In the genomic region with DNA sequence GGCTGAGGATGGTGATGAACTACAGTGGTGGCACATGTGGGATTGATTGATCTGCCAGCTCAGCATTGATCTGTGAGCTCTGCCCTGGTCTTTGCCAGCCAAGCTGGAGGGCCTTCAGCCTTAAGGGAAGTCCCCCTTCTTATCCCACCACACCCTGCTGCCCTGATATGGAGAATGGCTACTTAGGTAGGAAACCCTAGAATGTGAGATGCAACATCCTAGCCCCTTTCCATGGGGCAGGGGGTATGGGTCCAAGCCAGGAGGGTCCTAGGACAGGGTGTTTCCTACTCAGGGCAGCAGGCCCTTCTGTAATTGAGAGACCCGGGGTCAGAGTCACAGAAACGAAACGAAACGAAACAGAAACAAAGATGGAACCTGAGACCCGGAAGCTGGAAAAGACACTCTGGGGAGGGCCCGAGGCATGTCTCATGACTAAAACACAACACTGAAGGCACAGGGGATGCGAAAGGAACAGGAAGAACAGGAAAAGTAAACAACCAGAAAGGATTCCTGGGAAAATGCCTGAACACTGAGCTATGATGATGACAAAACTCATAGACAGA, we compare ENCODE assay signal across 11 cellular contexts. TPM values are rescaled to one million over a fixed set of nuclear protein-coding genes. Genes with fewer than 3 reads are reported as not detected.
DNase-seq lines count a peak whose midpoint lies in the region; ATAC-seq, FAIRE-seq and TF ChIP-seq lines count a peak whose summit lies in the region.
"Had no signal": no experiment of that assay in that cellular context is flagged by ENCODE, and none has a peak within 500 bp of the region (broad histone marks: within the 10 kb centered on the region; RNA-seq: fewer than 3 reads in every experiment).

No MANE protein-coding gene starts in this region.

- H3K4me2 ChIP-seq in keratinocyte (ENCODE audit: control insufficient read depth, extremely low read depth, insufficient read depth, low read depth, low read length), result peak overlapping the region; percentile 31

- peak; percentile 17 for FAIRE-seq in keratinocyte (lab: Jason Lieb, UNC)
- FAIRE-seq: A204.1 had no signal

- no peaks in the 10 kb centered on the region for H3K79me2 ChIP-seq in keratinocyte (ENCODE audit: control insufficient read depth, insufficient read depth, low read length)

- intact Hi-C loops in tibial artery (cut with DNase I; ENCODE audit: low total_unique reads) (no loop called here), esophagus squamous epithelium (cut with DNase I) (no loop called here)

- 54 to 64% methylated on average over 7 of the region's 7 CpGs for WGBS in esophagus squamous epithelium, 2 donors

- H3K4me3 ChIP-seq in keratinocyte (ENCODE audit: control insufficient read depth in 2 of 3, extremely low read depth in 1 of 3, insufficient read depth in 2 of 3, low read depth in 1 of 3, low read length in 3 of 3) (peak overlapping the region in 1 of 3 experiments; percentile 36), tibial artery (peak overlapping the region; percentile 25 to 32), esophagus squamous epithelium (peak overlapping the region in 2 of 4 donors; percentile 23 to 45)

- H3K27ac ChIP-seq in keratinocyte (ENCODE audit: control insufficient read depth, insufficient read depth, low read length) (peak overlapping the region; percentile 23), tibial artery (peak overlapping the region; percentile 42 to 57), esophagus squamous epithelium (peak overlapping the region in 2 of 4 donors; percentile 28 to 44)
- H3K27ac ChIP-seq: neutrophil had no signal

- H3K36me3 ChIP-seq in keratinocyte (ENCODE audit: control insufficient read depth in 2 of 2, extremely low read depth in 1 of 2, insufficient read depth in 2 of 2, low read length in 2 of 2) (no peaks in the 10 kb centered on the region), tibial artery (no peaks in the 10 kb centered on the region), esophagus squamous epithelium (no peaks in the 10 kb centered on the region)
- H3K36me3 ChIP-seq: neutrophil had no signal

- no peaks in the 10 kb centered on the region for H3K9me1 ChIP-seq in keratinocyte (ENCODE audit: control insufficient read depth, extremely low read depth, insufficient read depth, low read length)

- DNase-seq in NCI-H2227 treated with DMSO at 0.1 percent for 48 hours (lab: John Stamatoyannopoulos, UW), result peak; percentile 4
- no peak for DNase-seq in NCI-H2227 (lab: John Stamatoyannopoulos, UW; ENCODE audit: unreplicated experiment)
- peak; percentile 16 for DNase-seq in amniotic epithelial cell (ENCODE audit: low read depth)
- no peak for DNase-seq in keratinocyte (ENCODE audit: low read depth, low spot score)
- DNase-seq in tibial artery, result peak; percentile 38 to 44
- no peak for DNase-seq in esophagus squamous epithelium (lab: John Stamatoyannopoulos, UW)
- DNase-seq in left lobe of liver (ENCODE audit: low spot score), result no peak
- DNase-seq: NCI-H1694 had no signal

- peaks cover 20% of the 10 kb centered on the region for H3K4me1 ChIP-seq in keratinocyte (ENCODE audit: control insufficient read depth, extremely low read depth, insufficient read depth, low read length)
- peaks cover 0 to 24% (median 0%) of the 10 kb centered on the region in 4 donors for H3K4me1 ChIP-seq in tibial artery
- H3K4me1 ChIP-seq in esophagus squamous epithelium, result peaks cover 3 to 18% (median 7%) of the 10 kb centered on the region in 3 donors

- H3K9me3 ChIP-seq in keratinocyte (ENCODE audit: control insufficient read depth, low read depth, low read length) (no peaks in the 10 kb centered on the region), tibial artery (no peaks in the 10 kb centered on the region), esophagus squamous epithelium (no peaks in the 10 kb centered on the region)
- H3K9me3 ChIP-seq: neutrophil had no signal

- dilution Hi-C loops in keratinocyte (cut with MboI; ENCODE audit: extremely low pct_ligation_motif_present, low sequenced_read_pairs), result no loop called here

- no peaks in the 10 kb centered on the region for H3K27me3 ChIP-seq in keratinocyte (ENCODE audit: control insufficient read depth, extremely low read depth, insufficient read depth, low read length)
- H3K27me3 ChIP-seq in tibial artery, result no peaks in the 10 kb centered on the region
- H3K27me3 ChIP-seq in esophagus squamous epithelium, result no peaks in the 10 kb centered on the region
- H3K27me3 ChIP-seq: neutrophil had no signal

- no peak for TF ChIP-seq POLR2A in esophagus squamous epithelium (IDR thresholded peaks at IDR 0.05)

- TF ChIP-seq CTCF in keratinocyte (optimal IDR thresholded peaks at IDR 0.05 in 1 of 3, IDR thresholded peaks at IDR 0.05 in 1 of 3, conservative IDR thresholded peaks at IDR 0.05 in 1 of 3; ENCODE audit: extremely low read depth in 1 of 3, insufficient read depth in 2 of 3, low read length in 3 of 3) (no peak), tibial artery (IDR thresholded peaks at IDR 0.05) (no peak), esophagus squamous epithelium (IDR thresholded peaks at IDR 0.05) (no peak)

- ATAC-seq in GM18520 (IDR thresholded peaks at IDR 0.05; ENCODE audit: unreplicated experiment), result no peak
- no peak for ATAC-seq in left lobe of liver

- H3K9ac ChIP-seq in keratinocyte (ENCODE audit: control insufficient read depth, extremely low read depth, insufficient read depth, low read length), result no peak overlapping the region

- H2AFZ ChIP-seq in keratinocyte (ENCODE audit: control insufficient read depth, low read length), result peak overlapping the region; percentile 10

- no peaks in the 10 kb centered on the region for H4K20me1 ChIP-seq in keratinocyte (ENCODE audit: control insufficient read depth, extremely low read depth, insufficient read depth, low read length)

RNA-seq across cellular contexts. Expression of gene SULT1C2, which starts 16.9 kb away (rescaled TPM):
- polyA plus RNA-seq in keratinocyte, result 0.06 TPM in 1 of 3 replicates, not detected in the others
- polyA plus RNA-seq in keratinocyte (2011; ENCODE audit: low read depth), result not detected
- polyA plus RNA-seq in keratinocyte (2011; cell fraction: cytosol; rRNA removed), result not detected in 2 replicates
- polyA plus RNA-seq in keratinocyte (2011; cell fraction: nucleus; rRNA removed), result 0.05 TPM in 1 of 2 replicates, not detected in the other
- polyA plus RNA-seq in keratinocyte (2012; ENCODE audit: low replicate concordance), result 0.08 TPM in 1 of 2 replicates, not detected in the other
- polyA minus RNA-seq in keratinocyte, result not detected in 3 replicates
- polyA minus RNA-seq in keratinocyte (2011; cell fraction: cytosol; rRNA and poly(A)+ RNA removed), result not detected
- polyA minus RNA-seq in keratinocyte (2011; cell fraction: nucleus; rRNA and poly(A)+ RNA removed), result not detected in 2 replicates
- under 1 TPM in 1 of 4 donors, not detected in 3; 0.57 TPM for total RNA-seq in esophagus squamous epithelium
- total RNA-seq in left lobe of liver, result 1.9 TPM

RNA-seq across cellular contexts. Expression of gene SULT1C3, which starts 32.0 kb away (rescaled TPM):
- not detected in 3 replicates for polyA plus RNA-seq in keratinocyte
- polyA plus RNA-seq in keratinocyte (2011; ENCODE audit: low read depth), result not detected
- not detected in 2 replicates for polyA plus RNA-seq in keratinocyte (2011; cell fraction: cytosol; rRNA removed)
- not detected in 2 replicates for polyA plus RNA-seq in keratinocyte (2011; cell fraction: nucleus; rRNA removed)
- polyA plus RNA-seq in keratinocyte (2012; ENCODE audit: low replicate concordance), result 0.20 TPM in 1 of 2 replicates, not detected in the other
- polyA minus RNA-seq in keratinocyte, result not detected in 3 replicates
- polyA minus RNA-seq in keratinocyte (2011; cell fraction: cytosol; rRNA and poly(A)+ RNA removed), result not detected
- polyA minus RNA-seq in keratinocyte (2011; cell fraction: nucleus; rRNA and poly(A)+ RNA removed), result not detected in 2 replicates
- total RNA-seq in esophagus squamous epithelium, result not detected
- not detected for total RNA-seq in left lobe of liver

Comparison
In these comparisons a context has a peak if more than half of its experiments do, and no peak if none do; other contexts are left out.
1. DNase-seq: peak in NCI-H2227 treated with DMSO at 0.1 percent for 48 hours (single experiment), amniotic epithelial cell (single experiment) and tibial artery (2 of 2); none in NCI-H2227 (single experiment), keratinocyte (single experiment), esophagus squamous epithelium (single experiment) and left lobe of liver (single experiment).